ENCODE assay signal across 12 cellular contexts in genomic region chr1:15843826-15844572, GRCh38. TPM values are rescaled to one million over a fixed set of nuclear protein-coding genes. Genes with fewer than 3 reads are reported as not detected.
A peak's percentile ranks its signal among the peaks of the same experiment; 100 is the strongest.
DNase-seq lines count a peak whose midpoint lies in the region; ATAC-seq and TF ChIP-seq lines count a peak whose summit lies in the region.
"Had no signal": no experiment of that assay in that cellular context is flagged by ENCODE, and none has a peak within 500 bp of the region (broad histone marks: within the 10 kb centered on the region; RNA-seq: fewer than 3 reads in every experiment).

No MANE protein-coding gene starts in this region.

- TF ChIP-seq EP300 in SK-N-SH (IDR thresholded peaks at IDR 0.05; ENCODE audit: borderline replicate concordance in 1 of 2, low read depth in 1 of 2, low read length in 1 of 2): no peak

- peak overlapping the region; percentile 62 for H3K27ac Mint-ChIP-seq in stimulated activated memory B cell treated with anti-CD40 and anti-IgM and Interleukin-4, amounts not matched to agents 10 μg/mL and 1 μg/mL and 100 μg/mL, for 72 hours

- H3K4me3 ChIP-seq in SK-N-SH (ENCODE audit: low read depth in 2 of 2, low read length in 1 of 2): no peak overlapping the region

- peaks cover 30% of the 10 kb centered on the region for H3K4me1 Mint-ChIP-seq in stimulated activated memory B cell treated with anti-CD40 and anti-IgM and Interleukin-4, amounts not matched to agents 10 μg/mL and 1 μg/mL and 100 μg/mL, for 72 hours

- no peaks in the 10 kb centered on the region for H3K27me3 ChIP-seq in SK-N-SH (ENCODE audit: insufficient read depth)
- H3K27me3 ChIP-seq: foreskin keratinocyte had no signal

- no peak overlapping the region; the same call in 1 of the 2 replicates for H2AFZ ChIP-seq in SK-N-SH (ENCODE audit: low read depth)

- peak overlapping the region; percentile 34; the same call in 1 of the 2 replicates for H3K4me2 ChIP-seq in SK-N-SH

- no peaks in the 10 kb centered on the region for H4K20me1 ChIP-seq in SK-N-SH (ENCODE audit: insufficient read depth)

- no peak for DNase-seq in SK-N-SH
- DNase-seq in RPMI7951 (ENCODE audit: low read depth): peak; percentile 29
- DNase-seq in kidney tubule cell (ENCODE audit: low spot score): peak; percentile 37
- DNase-seq in COLO668 (lab: John Stamatoyannopoulos, UW; ENCODE audit: unreplicated experiment): no peak
- DNase-seq: activated T-cell treated with anti-CD3 and anti-CD28 coated beads, Interleukin-2, amount 50 U/mL, for 48 hours; central memory CD4-positive, alpha-beta T cell; foreskin keratinocyte; stimulated activated naive CD8-positive, alpha-beta T cell treated with anti-CD3 and anti-CD28 coated beads, Interleukin-15, Interleukin-2, amounts not matched to agents 100 U/mL and 50 U/mL, for 24 hours had no signal

- CTCF ChIA-PET in SK-N-SH (lab: Yijun Ruan, JAX): interaction anchor here (0.6 to 1.1 kb wide), 2 partner anchors 52 to 151 kb away, joined by 3 read pairs; no protein-coding TSS in a partner anchor

- no peaks in the 10 kb centered on the region for H3K9me2 ChIP-seq in SK-N-SH

- peaks cover 24% of the 10 kb centered on the region for H3F3A ChIP-seq in SK-N-SH (replicated peaks; ENCODE audit: insufficient read depth)

- H3K4me1 ChIP-seq in SK-N-SH (ENCODE audit: control insufficient read depth in 1 of 2, insufficient read depth in 2 of 2, low read depth in 1 of 2, low read length in 1 of 2): peaks cover 0 to 7% of the 10 kb centered on the region in 2 experiments; a peak in 2 of 4 replicates
- H3K4me1 ChIP-seq: foreskin keratinocyte had no signal

- peaks cover 39% of the 10 kb centered on the region for H3K79me2 ChIP-seq in SK-N-SH (ENCODE audit: insufficient read depth)

- H3K27ac ChIP-seq in SK-N-SH (ENCODE audit: low read depth in 2 of 2, low read length in 1 of 2): peak overlapping the region; percentile 4 to 29; a peak in 3 of 4 replicates
- H3K27ac ChIP-seq: foreskin keratinocyte had no signal

- no peak for TF ChIP-seq RAD21 in SK-N-SH (IDR thresholded peaks at IDR 0.05; ENCODE audit: low read length)

- no peak for TF ChIP-seq CTCF in SK-N-SH (IDR thresholded peaks at IDR 0.05)

- ATAC-seq in SK-N-SH treated with all-trans-retinoic acid at 6 μM for 48 hours (no peak), GM18873 (IDR thresholded peaks at IDR 0.05; ENCODE audit: low FRiP score, unreplicated experiment) (no peak), GM18511 (IDR thresholded peaks at IDR 0.05; ENCODE audit: unreplicated experiment) (no peak)
- ATAC-seq in stimulated activated memory B cell treated with anti-CD40 and anti-IgM and Interleukin-4, amounts not matched to agents 10 μg/mL and 1 μg/mL and 100 μg/mL, for 72 hours: no peak
- ATAC-seq: foreskin keratinocyte; stimulated activated naive CD8-positive, alpha-beta T cell treated with anti-CD3 and anti-CD28 coated beads, Interleukin-15, Interleukin-2, amounts not matched to agents 100 U/mL and 50 U/mL, for 24 hours had no signal

- H3K9ac ChIP-seq in SK-N-SH: no peak overlapping the region

- H3K36me3 Mint-ChIP-seq in stimulated activated memory B cell treated with anti-CD40 and anti-IgM and Interleukin-4, amounts not matched to agents 10 μg/mL and 1 μg/mL and 100 μg/mL, for 72 hours: peaks cover 6% of the 10 kb centered on the region

- 71% methylated on average over 3 of the region's 3 CpGs for WGBS in SK-N-SH (ENCODE audit: low lambda C conversion rate)

- POLR2A ChIA-PET in SK-N-SH (lab: Yijun Ruan, JAX): no interaction called here

- no peaks in the 10 kb centered on the region for H3K9me3 ChIP-seq in SK-N-SH

- H3K4me3 Mint-ChIP-seq in stimulated activated memory B cell treated with anti-CD40 and anti-IgM and Interleukin-4, amounts not matched to agents 10 μg/mL and 1 μg/mL and 100 μg/mL, for 72 hours: no peak overlapping the region

- H3K9me3 Mint-ChIP-seq in stimulated activated memory B cell treated with anti-CD40 and anti-IgM and Interleukin-4, amounts not matched to agents 10 μg/mL and 1 μg/mL and 100 μg/mL, for 72 hours: no peaks in the 10 kb centered on the region

- H3K27me3 Mint-ChIP-seq in stimulated activated memory B cell treated with anti-CD40 and anti-IgM and Interleukin-4, amounts not matched to agents 10 μg/mL and 1 μg/mL and 100 μg/mL, for 72 hours: no peaks in the 10 kb centered on the region

- H3K36me3 ChIP-seq in SK-N-SH (replicated peaks in 1 of 2; ENCODE audit: control insufficient read depth in 1 of 2, insufficient read depth in 2 of 2, low read length in 1 of 2): no peaks in the 10 kb centered on the region

TF ChIP-seq in SK-N-SH, 30 proteins besides CTCF, POLR2A, EP300 and RAD21:
- TF ChIP-seq ZBTB33 (IDR thresholded peaks at IDR 0.05; ENCODE audit: borderline replicate concordance, low read depth) (no peak), CHD2 (IDR thresholded peaks at IDR 0.05; ENCODE audit: low read length, partially characterized antibody) (no peak)
TF ChIP-seq in SK-N-SH: peak in this region for 0.

TF ChIP-seq in SK-N-SH treated with all-trans-retinoic acid at 6 μM for 48 hours, 23 proteins besides CTCF, POLR2A, EP300 and RAD21:
- no peak for TF ChIP-seq OSR1 (CRISPR knock-in tag; IDR thresholded peaks at IDR 0.05)
- no peak for TF ChIP-seq GLIS3 (CRISPR knock-in tag; IDR thresholded peaks at IDR 0.05)
- no peak for TF ChIP-seq ZFP30 (CRISPR knock-in tag; IDR thresholded peaks at IDR 0.05)
- TF ChIP-seq PPARA (CRISPR knock-in tag; IDR thresholded peaks at IDR 0.05; ENCODE audit: borderline replicate concordance): no peak

RNA-seq across cellular contexts. Expression of gene SPEN, which starts 3.5 kb away (rescaled TPM):
- polyA plus RNA-seq in SK-N-SH (2012; rRNA removed): 3.2 and 6.1 TPM in 2 replicates
- polyA plus RNA-seq in SK-N-SH (2012; cell fraction: cytosol; rRNA removed): 2.9 and 4.3 TPM in 2 replicates
- 24.6 and 35.8 TPM in 2 replicates for polyA plus RNA-seq in SK-N-SH (2012; cell fraction: nucleus; rRNA removed)
- 9.3 and 14.1 TPM in 2 replicates for total RNA-seq in RPMI7951 (2014; rRNA removed; shearing (Covaris generic))

RNA-seq across cellular contexts. Expression of gene UQCRHL, which starts 36.5 kb away (rescaled TPM):
- polyA plus RNA-seq in SK-N-SH (2012; rRNA removed): 2.8 and 4.1 TPM in 2 replicates
- polyA plus RNA-seq in SK-N-SH (2012; cell fraction: cytosol; rRNA removed): 4.1 and 9.7 TPM in 2 replicates
- polyA plus RNA-seq in SK-N-SH (2012; cell fraction: nucleus; rRNA removed): 1.8 and 2.6 TPM in 2 replicates
- 3.2 and 4.0 TPM in 2 replicates for total RNA-seq in RPMI7951 (2014; rRNA removed; shearing (Covaris generic))

Comparison
In these comparisons a context has a peak if more than half of its experiments do, and no peak if none do; other contexts are left out.
1. DNase-seq: peak in RPMI7951 (single experiment) and kidney tubule cell (single experiment); none in SK-N-SH (single experiment) and COLO668 (single experiment).